In the genomic region with DNA sequence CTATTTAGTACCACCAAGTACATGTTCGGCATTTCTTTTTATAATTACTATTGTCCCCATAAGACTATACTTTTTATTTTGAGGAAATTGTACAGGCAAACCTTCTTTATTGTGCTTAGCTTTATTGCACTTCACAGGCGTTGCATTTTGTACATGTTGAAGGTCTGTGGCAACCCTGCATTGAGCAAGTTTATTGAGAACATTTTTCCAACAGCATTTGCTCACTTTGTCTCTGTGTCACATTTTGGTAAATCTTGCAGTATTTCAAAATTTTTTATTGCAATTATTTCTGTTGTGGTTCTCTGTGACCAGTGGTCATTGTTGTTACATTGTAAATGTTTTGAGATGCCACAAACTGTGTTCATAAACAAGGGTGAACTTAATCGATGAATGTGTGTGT, we compare ENCODE assay signal across 36 cellular contexts. TPM values are rescaled to one million over a fixed set of nuclear protein-coding genes. Genes with fewer than 3 reads are reported as not detected.
"Had no signal": no experiment of that assay in that cellular context is flagged by ENCODE, and none has a peak within 500 bp of the region (broad histone marks: within the 10 kb centered on the region; RNA-seq: fewer than 3 reads in every experiment).

No MANE protein-coding gene starts in this region.

- H3K9me3 Mint-ChIP-seq: natural killer cell treated with Interleukin-12 subunit alpha and Interleukin-12 subunit beta and Interleukin-15 and Interleukin-18, amount 100 ng/mL, for 72 hours; nephron progenitor cell; stimulated activated memory B cell treated with anti-CD40 and anti-IgM and Interleukin-4, amounts not matched to agents 10 μg/mL and 1 μg/mL and 100 μg/mL, for 72 hours; stimulated activated naive CD8-positive, alpha-beta T cell treated with anti-CD3 and anti-CD28 coated beads, Interleukin-15, amount 100 ng/mL, for 72 hours; type B pancreatic cell had no signal

- H3K36me3 Mint-ChIP-seq: stimulated activated memory B cell treated with anti-CD40 and anti-IgM and Interleukin-4, amounts not matched to agents 10 μg/mL and 1 μg/mL and 100 μg/mL, for 72 hours; type B pancreatic cell had no signal

- H3K4me3 Mint-ChIP-seq: naive thymus-derived CD8-positive, alpha-beta T cell; natural killer cell treated with Interleukin-12 subunit alpha and Interleukin-12 subunit beta and Interleukin-15 and Interleukin-18, amount 100 ng/mL, for 72 hours; nephron progenitor cell; neural crest cell; stimulated activated memory B cell treated with anti-CD40 and anti-IgM and Interleukin-4, amounts not matched to agents 10 μg/mL and 1 μg/mL and 100 μg/mL, for 72 hours; stimulated activated naive CD8-positive, alpha-beta T cell treated with anti-CD3 and anti-CD28 coated beads, Interleukin-15, amount 100 ng/mL, for 72 hours; type B pancreatic cell had no signal

- H3K4me3 ChIP-seq: ovary, psoas muscle, right lobe of liver, sigmoid colon, skin epidermis, smooth muscle cell, spleen, suprapubic skin, testis, tibial artery, transverse colon, upper lobe of right lung, uterus had no signal

- H3K4me1 Mint-ChIP-seq: naive thymus-derived CD8-positive, alpha-beta T cell; nephron progenitor cell; neural crest cell; stimulated activated memory B cell treated with anti-CD40 and anti-IgM and Interleukin-4, amounts not matched to agents 10 μg/mL and 1 μg/mL and 100 μg/mL, for 72 hours; stimulated activated naive CD8-positive, alpha-beta T cell treated with anti-CD3 and anti-CD28 coated beads, Interleukin-15, amount 100 ng/mL, for 72 hours had no signal

- ATAC-seq: naive thymus-derived CD8-positive, alpha-beta T cell; natural killer cell treated with Interleukin-12 subunit alpha and Interleukin-12 subunit beta and Interleukin-15 and Interleukin-18, amount 100 ng/mL, for 72 hours; psoas muscle; right cardiac atrium; right lobe of liver; stimulated activated memory B cell treated with anti-CD40 and anti-IgM and Interleukin-4, amounts not matched to agents 10 μg/mL and 1 μg/mL and 100 μg/mL, for 72 hours; stimulated activated naive CD8-positive, alpha-beta T cell treated with anti-CD3 and anti-CD28 coated beads, Interleukin-15, amount 100 ng/mL, for 72 hours; stimulated activated naive CD8-positive, alpha-beta T cell treated with anti-CD3 and anti-CD28 coated beads, Interleukin-15, Interleukin-2, amounts not matched to agents 100 U/mL and 50 U/mL, for 24 hours; upper lobe of right lung had no signal

- H3K27me3 Mint-ChIP-seq: natural killer cell treated with Interleukin-12 subunit alpha and Interleukin-12 subunit beta and Interleukin-15 and Interleukin-18, amount 100 ng/mL, for 72 hours; stimulated activated memory B cell treated with anti-CD40 and anti-IgM and Interleukin-4, amounts not matched to agents 10 μg/mL and 1 μg/mL and 100 μg/mL, for 72 hours; stimulated activated naive CD8-positive, alpha-beta T cell treated with anti-CD3 and anti-CD28 coated beads, Interleukin-15, amount 100 ng/mL, for 72 hours; type B pancreatic cell had no signal

- H3K27ac Mint-ChIP-seq: naive thymus-derived CD8-positive, alpha-beta T cell; natural killer cell treated with Interleukin-12 subunit alpha and Interleukin-12 subunit beta and Interleukin-15 and Interleukin-18, amount 100 ng/mL, for 72 hours; nephron progenitor cell; progenitor cell of endocrine pancreas; stimulated activated memory B cell treated with anti-CD40 and anti-IgM and Interleukin-4, amounts not matched to agents 10 μg/mL and 1 μg/mL and 100 μg/mL, for 72 hours; stimulated activated naive CD8-positive, alpha-beta T cell treated with anti-CD3 and anti-CD28 coated beads, Interleukin-15, amount 100 ng/mL, for 72 hours; type B pancreatic cell had no signal

- DNase-seq: naive thymus-derived CD8-positive, alpha-beta T cell; nephron progenitor cell; occipital lobe; ovary; posterior cingulate gyrus; psoas muscle; right cardiac atrium; right lobe of liver; sigmoid colon; spleen; stimulated activated CD4-positive, alpha-beta T cell treated with anti-CD3 and anti-CD28 coated beads, Interleukin-12 subunit alpha, Interleukin-12 subunit beta, amount 100 ng/mL, for 4 hours; stimulated activated CD4-positive, alpha-beta T cell treated with anti-CD3 and anti-CD28 coated beads, Interleukin-1b, Interleukin-23, amount 100 ng/mL, for 48 hours; stimulated activated CD4-positive, alpha-beta T cell treated with anti-CD3 and anti-CD28 coated beads, Interleukin-4, amount 100 ng/mL, for 1 hour; stimulated activated CD4-positive, alpha-beta T cell treated with anti-CD3 and anti-CD28 coated beads, Interleukin-4, amount 100 ng/mL, for 4 hours; stimulated activated CD8-positive, alpha-beta memory T cell treated with anti-CD3 and anti-CD28 coated beads, Interleukin-4, amount 100 ng/mL, for 48 hours; stimulated activated naive CD4-positive, alpha-beta T cell; stimulated activated naive CD8-positive, alpha-beta T cell treated with anti-CD3 and anti-CD28 coated beads, Interleukin-15, amount 100 ng/mL, for 72 hours; stimulated activated naive CD8-positive, alpha-beta T cell treated with anti-CD3 and anti-CD28 coated beads, Interleukin-15, Interleukin-2, amounts not matched to agents 100 U/mL and 50 U/mL, for 24 hours; substantia nigra; testis; tibial artery; transverse colon; upper lobe of right lung; uterus had no signal

- H3K9me3 ChIP-seq: ovary, psoas muscle, right lobe of liver, spleen, suprapubic skin, testis, tibial artery, transverse colon, upper lobe of right lung, uterus had no signal

- H3K27me3 ChIP-seq: ovary, right lobe of liver, sigmoid colon, spleen, suprapubic skin, testis, tibial artery, transverse colon, upper lobe of right lung, uterus had no signal

- H3K27ac ChIP-seq: ovary, parathyroid adenoma, psoas muscle, right lobe of liver, sigmoid colon, skin epidermis, spleen, suprapubic skin, testis, tibial artery, upper lobe of right lung, uterus had no signal

- H3K36me3 ChIP-seq: ovary, right lobe of liver, sigmoid colon, spleen, suprapubic skin, tibial artery, transverse colon, upper lobe of right lung, uterus had no signal

- H3K4me1 ChIP-seq: parathyroid adenoma, psoas muscle, right lobe of liver, sigmoid colon, spleen, testis, tibial artery, upper lobe of right lung, uterus had no signal

RNA-seq across cellular contexts. Expression of a gene that starts 10.8 kb away (rescaled TPM):
- total RNA-seq: naive thymus-derived CD8-positive, alpha-beta T cell; natural killer cell treated with Interleukin-12 subunit alpha and Interleukin-12 subunit beta and Interleukin-15 and Interleukin-18, amount 100 ng/mL, for 72 hours; right cardiac atrium; sigmoid colon; suprapubic skin; uterus had no signal

RNA-seq across cellular contexts. Expression of a gene that starts 21.3 kb away (rescaled TPM):
- total RNA-seq: naive thymus-derived CD8-positive, alpha-beta T cell; natural killer cell treated with Interleukin-12 subunit alpha and Interleukin-12 subunit beta and Interleukin-15 and Interleukin-18, amount 100 ng/mL, for 72 hours; neural crest cell; progenitor cell of endocrine pancreas; renal cortical epithelial cell; sigmoid colon; smooth muscle cell; suprapubic skin; testis; transverse colon had no signal

RNA-seq across cellular contexts. Expression of a gene that starts 27.5 kb away (rescaled TPM):
- total RNA-seq: naive thymus-derived CD8-positive, alpha-beta T cell; natural killer cell treated with Interleukin-12 subunit alpha and Interleukin-12 subunit beta and Interleukin-15 and Interleukin-18, amount 100 ng/mL, for 72 hours; neural crest cell; occipital lobe; osteoblast; right cardiac atrium; smooth muscle cell; suprapubic skin; testis; transverse colon; uterus had no signal

RNA-seq across cellular contexts. Expression of a gene that starts 29.2 kb away (rescaled TPM):
- total RNA-seq: naive thymus-derived CD8-positive, alpha-beta T cell; natural killer cell treated with Interleukin-12 subunit alpha and Interleukin-12 subunit beta and Interleukin-15 and Interleukin-18, amount 100 ng/mL, for 72 hours; urinary bladder had no signal
